Comparison of ENCODE assay signal across 14 cellular contexts in the genomic region with DNA sequence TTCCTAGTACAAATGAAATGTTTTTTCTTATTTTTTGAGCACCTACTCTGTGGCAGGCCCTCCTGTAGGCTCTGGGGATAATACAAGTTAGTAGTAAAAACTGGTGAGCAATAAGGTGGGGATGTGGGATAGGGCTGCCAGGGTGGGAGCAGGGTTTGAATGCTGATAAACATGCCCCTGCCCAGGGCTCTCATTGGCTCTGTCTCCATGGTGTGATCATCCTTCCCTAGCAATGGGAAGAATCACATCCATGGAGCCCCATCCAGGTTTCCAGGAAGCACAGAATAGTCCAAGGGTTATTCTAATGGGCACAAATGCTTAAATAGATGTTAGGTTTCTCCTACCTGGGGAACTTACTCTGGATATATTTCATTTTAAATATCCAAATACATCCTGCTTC. TPM values are rescaled to one million over a fixed set of nuclear protein-coding genes. Genes with fewer than 3 reads are reported as not detected.
DNase-seq lines count a peak whose midpoint lies in the region; ATAC-seq, FAIRE-seq and TF ChIP-seq lines count a peak whose summit lies in the region.
"Had no signal": no experiment of that assay in that cellular context is flagged by ENCODE, and none has a peak within 500 bp of the region (broad histone marks: within the 10 kb centered on the region; RNA-seq: fewer than 3 reads in every experiment).

No MANE protein-coding gene starts in this region.

- CTCF ChIA-PET in CD8-positive, alpha-beta memory T cell (lab: Charles Lee), result no interaction called here
- CTCF ChIA-PET in PC-3 (lab: Charles Lee), result no interaction called here

- POLR2A ChIA-PET in CD8-positive, alpha-beta memory T cell (lab: Charles Lee), result no interaction called here
- POLR2A ChIA-PET in PC-3 (lab: Charles Lee; ENCODE audit: unreplicated experiment), result no interaction called here

- no peaks in the 10 kb centered on the region for H3K79me2 ChIP-seq in PC-3 (ENCODE audit: low read length)

- no peak overlapping the region for H3K4me3 ChIP-seq in CD8-positive, alpha-beta memory T cell (ENCODE audit: low read length)
- H3K4me3 ChIP-seq in PC-3 (ENCODE audit: low read length) (no peak overlapping the region), fibroblast of the aortic adventitia (ENCODE audit: low read depth, low read length) (no peak overlapping the region), gastrocnemius medialis (no peak overlapping the region)

- no peaks in the 10 kb centered on the region for H3K9me3 ChIP-seq in CD8-positive, alpha-beta memory T cell (ENCODE audit: low read length)
- H3K9me3 ChIP-seq in PC-3 (ENCODE audit: low read length), result no peaks in the 10 kb centered on the region
- H3K9me3 ChIP-seq in gastrocnemius medialis, result no peaks in the 10 kb centered on the region

- intact Hi-C loops in PC-3 (cut with micrococcal nuclease), result no loop called here
- intact Hi-C loops in gastrocnemius medialis (cut with DNase I; ENCODE audit: low total_unique reads), result no loop called here

- H3K27me3 Mint-ChIP-seq in CD8-positive, alpha-beta memory T cell, result peaks cover 0 to 2% of the 10 kb centered on the region in 2 donors
- no peaks in the 10 kb centered on the region for H3K27me3 Mint-ChIP-seq in T-helper 2 cell treated with Interferon-gamma antibody and Interleukin-4, amounts not matched to agents 5 μg/mL and 100 μg/mL, for 36 hours (ENCODE audit: low read depth)
- no peaks in the 10 kb centered on the region for H3K27me3 Mint-ChIP-seq in immature natural killer cell (ENCODE audit: low read depth in 3 of 3)

- H3K4me1 Mint-ChIP-seq in CD8-positive, alpha-beta memory T cell, result peaks cover 18 to 35% (median 27%) of the 10 kb centered on the region in 3 donors
- H3K4me1 Mint-ChIP-seq in T-helper 2 cell treated with Interferon-gamma antibody and Interleukin-4, amounts not matched to agents 5 μg/mL and 100 μg/mL, for 36 hours (ENCODE audit: low read depth), result peaks cover 29% of the 10 kb centered on the region
- peaks cover 15 to 24% of the 10 kb centered on the region in 2 donors for H3K4me1 Mint-ChIP-seq in immature natural killer cell

- no peaks in the 10 kb centered on the region for H3K9me3 Mint-ChIP-seq in CD8-positive, alpha-beta memory T cell
- H3K9me3 Mint-ChIP-seq in T-helper 2 cell treated with Interferon-gamma antibody and Interleukin-4, amounts not matched to agents 5 μg/mL and 100 μg/mL, for 36 hours, result no peaks in the 10 kb centered on the region
- no peaks in the 10 kb centered on the region for H3K9me3 Mint-ChIP-seq in immature natural killer cell

- ATAC-seq in PC-3 (no peak), gastrocnemius medialis (no peak)
- ATAC-seq: esophagus mucosa, Panc1 had no signal

- no peak overlapping the region for H3K9ac ChIP-seq in PC-3 (ENCODE audit: low read length)

- H2AFZ ChIP-seq in PC-3 (ENCODE audit: low read length), result no peak overlapping the region

- H3K36me3 Mint-ChIP-seq in CD8-positive, alpha-beta memory T cell, result peaks cover 14 to 91% (median 33%) of the 10 kb centered on the region in 3 donors
- peaks cover 72% of the 10 kb centered on the region for H3K36me3 Mint-ChIP-seq in T-helper 2 cell treated with Interferon-gamma antibody and Interleukin-4, amounts not matched to agents 5 μg/mL and 100 μg/mL, for 36 hours (ENCODE audit: low read depth)
- H3K36me3 Mint-ChIP-seq in immature natural killer cell, result peaks cover 33 to 63% (median 44%) of the 10 kb centered on the region in 3 donors

- TF ChIP-seq CTCF in PC-3 (conservative IDR thresholded peaks at IDR 0.05; ENCODE audit: low read depth, low read length) (no peak), fibroblast of the aortic adventitia (IDR thresholded peaks at IDR 0.05; ENCODE audit: insufficient read depth, low read length) (no peak), gastrocnemius medialis (IDR thresholded peaks at IDR 0.05 in 4 of 5, conservative IDR thresholded peaks at IDR 0.05 in 1 of 5) (no peak)

- peak overlapping the region; percentile 55; the same call in 1 of the 2 replicates for H3K4me2 ChIP-seq in PC-3 (ENCODE audit: low read length)

- H3K9me2 ChIP-seq in PC-3 (replicated peaks; ENCODE audit: low read length), result no peaks in the 10 kb centered on the region

- no peak for FAIRE-seq in GM19239 (lab: Jason Lieb, UNC)

- no peaks in the 10 kb centered on the region for H4K20me1 ChIP-seq in PC-3 (ENCODE audit: low read length)

- DNase-seq in CD8-positive, alpha-beta memory T cell, result no peak
- no peak for DNase-seq in PC-3
- peak; percentile 27 for DNase-seq in fibroblast of the aortic adventitia (ENCODE audit: low read depth)
- no peak for DNase-seq in gastrocnemius medialis
- no peak for DNase-seq in GM19239 (ENCODE audit: insufficient read length, low spot score)
- DNase-seq in T-helper 2 cell treated with Interferon-gamma antibody and Interleukin-4, amounts not matched to agents 5 μg/mL and 100 μg/mL, for 36 hours (ENCODE audit: low spot score), result no peak
- no peak for DNase-seq in immature natural killer cell
- no peak for DNase-seq in iPS-NIHi7 (ENCODE audit: extremely low spot score)
- DNase-seq: activated CD4-positive, alpha-beta T cell treated with anti-CD3 and anti-CD28 coated beads, Interleukin-2, amount 50 U/mL, for 48 hours; activated gamma-delta T cell treated with Interleukin-2 at 50 U/mL for 16 hours; cerebellar nuclear complex; NCI-H1092 had no signal

- peak overlapping the region in 5 of 8 donors; percentile 5 to 78 (median 32) for H3K27ac Mint-ChIP-seq in CD8-positive, alpha-beta memory T cell
- H3K27ac Mint-ChIP-seq in T-helper 2 cell treated with Interferon-gamma antibody and Interleukin-4, amounts not matched to agents 5 μg/mL and 100 μg/mL, for 36 hours, result no peak overlapping the region
- no peak overlapping the region for H3K27ac Mint-ChIP-seq in immature natural killer cell

- H3K4me1 ChIP-seq in CD8-positive, alpha-beta memory T cell (ENCODE audit: insufficient read depth, low read length), result peaks cover 16% of the 10 kb centered on the region
- H3K4me1 ChIP-seq in PC-3 (ENCODE audit: insufficient read depth, low read length), result peaks cover 24% of the 10 kb centered on the region
- H3K4me1 ChIP-seq in gastrocnemius medialis, result peaks cover 54 to 70% of the 10 kb centered on the region in 2 donors

- no peak overlapping the region for H3K27ac ChIP-seq in CD8-positive, alpha-beta memory T cell (ENCODE audit: low read depth, low read length)
- H3K27ac ChIP-seq in PC-3 (ENCODE audit: low read length) (peak overlapping the region; percentile 66; the same call in 1 of the 2 replicates), gastrocnemius medialis (peak overlapping the region in 3 of 4 donors; percentile 50 to 79 (median 75))

- no TSS peak for BruUV-seq in PC-3 (replicated peaks; lab: Mats Ljungman, UMichigan)

- H3K4me3 Mint-ChIP-seq in CD8-positive, alpha-beta memory T cell, result no peak overlapping the region
- no peak overlapping the region for H3K4me3 Mint-ChIP-seq in T-helper 2 cell treated with Interferon-gamma antibody and Interleukin-4, amounts not matched to agents 5 μg/mL and 100 μg/mL, for 36 hours
- H3K4me3 Mint-ChIP-seq in immature natural killer cell, result no peak overlapping the region

- TF ChIP-seq POLR2A in gastrocnemius medialis (IDR thresholded peaks at IDR 0.05), result no peak

- H3F3A ChIP-seq in PC-3 (ENCODE audit: low read length, unreplicated experiment), result no peaks in the 10 kb centered on the region

- no peaks in the 10 kb centered on the region for H3K27me3 ChIP-seq in CD8-positive, alpha-beta memory T cell (ENCODE audit: insufficient read depth, low read length, poor library complexity, severe bottlenecking)
- H3K27me3 ChIP-seq in PC-3 (ENCODE audit: low read length) (no peaks in the 10 kb centered on the region), gastrocnemius medialis (no peaks in the 10 kb centered on the region)

- in situ Hi-C loops in gastrocnemius medialis (cut with MboI; ENCODE audit: low sequenced_read_pairs in 4 of 4), result no loop called here

- H3K36me3 ChIP-seq in CD8-positive, alpha-beta memory T cell (ENCODE audit: insufficient read depth, low read length), result peaks cover 59% of the 10 kb centered on the region
- peaks cover 26% of the 10 kb centered on the region for H3K36me3 ChIP-seq in PC-3 (ENCODE audit: low read depth, low read length)
- peaks cover 0 to 40% of the 10 kb centered on the region in 2 donors for H3K36me3 ChIP-seq in gastrocnemius medialis

RNA-seq across cellular contexts. Expression of a gene that starts 45.5 kb away (rescaled TPM):
- 10 to 100 TPM; 52.0 to 54.4 TPM for total RNA-seq in CD8-positive, alpha-beta memory T cell
- polyA plus RNA-seq in CD8-positive, alpha-beta memory T cell, result 93.0 TPM
- total RNA-seq in PC-3 (2014; rRNA removed) (24.6 and 26.8 TPM in 2 replicates), fibroblast of the aortic adventitia (ENCODE audit: low replicate concordance) (23.6 and 50.8 TPM in 2 replicates), gastrocnemius medialis (10 to 100 TPM; 23.4 to 32.1 (median 23.6) TPM)
- polyA plus RNA-seq in immature natural killer cell, result 10 to 100 TPM; 54.6 to 100.0 (median 68.7) TPM

RNA-seq across cellular contexts. Expression of a gene that starts 48.6 kb away (rescaled TPM):
- 10 to 100 TPM; 38.1 to 41.1 TPM for total RNA-seq in CD8-positive, alpha-beta memory T cell
- 47.1 TPM for polyA plus RNA-seq in CD8-positive, alpha-beta memory T cell
- total RNA-seq in PC-3 (2014; rRNA removed) (117 and 118 TPM in 2 replicates), fibroblast of the aortic adventitia (ENCODE audit: low replicate concordance) (66.6 and 91.5 TPM in 2 replicates), gastrocnemius medialis (10 to 100 TPM; 19.0 to 29.3 (median 20.5) TPM)
- 10 to 100 TPM; 39.8 to 62.9 (median 40.8) TPM for polyA plus RNA-seq in immature natural killer cell

RNA-seq across cellular contexts. Expression of a gene that starts 50.6 kb away (rescaled TPM):
- total RNA-seq in CD8-positive, alpha-beta memory T cell, result 10 to 100 TPM; 27.7 to 28.3 TPM
- polyA plus RNA-seq in CD8-positive, alpha-beta memory T cell, result 18.6 TPM
- total RNA-seq in PC-3 (2014; rRNA removed) (21.6 and 42.8 TPM in 2 replicates), fibroblast of the aortic adventitia (ENCODE audit: low replicate concordance) (8.4 and 11.5 TPM in 2 replicates), gastrocnemius medialis (1 to 10 TPM; 7.3 to 9.4 (median 8.0) TPM)
- polyA plus RNA-seq in immature natural killer cell, result 10 to 100 TPM in 1 of 3 donors, 1 to 10 TPM in 2; 2.9 to 22.8 (median 9.1) TPM

Comparison
In these comparisons a context has a peak if more than half of its experiments do, and no peak if none do; other contexts are left out.
1. H3K27ac Mint-ChIP-seq: peak in CD8-positive, alpha-beta memory T cell (5 of 8); none in T-helper 2 cell treated with Interferon-gamma antibody and Interleukin-4, amounts not matched to agents 5 μg/mL and 100 μg/mL, for 36 hours (single experiment) and immature natural killer cell (0 of 6).